3 cellular contexts compared by ENCODE assay signal in the genomic region with DNA sequence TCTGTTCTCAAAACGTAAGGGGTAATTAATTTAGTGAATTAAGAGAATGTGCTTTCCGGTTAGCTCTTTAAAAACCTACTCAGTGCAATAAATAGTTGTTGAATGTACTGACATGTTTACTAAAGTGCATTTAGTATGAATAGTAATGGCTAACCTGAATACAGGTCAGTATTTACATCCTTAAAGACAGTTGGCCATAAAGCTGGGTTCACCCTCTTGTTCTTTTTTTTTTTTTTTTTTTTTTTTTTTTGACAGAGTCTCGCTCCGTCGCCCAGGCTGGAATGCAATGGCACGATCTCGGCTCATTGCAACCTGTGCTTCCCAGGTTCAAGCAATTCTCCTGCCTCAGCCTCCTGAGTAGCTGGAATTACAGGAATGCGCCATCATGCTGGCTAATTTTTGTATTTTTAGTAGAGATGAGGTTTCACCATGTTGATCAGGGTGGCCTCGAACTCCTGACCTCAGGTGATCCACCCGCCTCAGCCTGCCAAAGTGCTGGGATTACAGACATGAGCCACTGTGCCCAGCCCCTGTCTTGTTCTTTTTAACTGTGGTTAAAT. TPM values are rescaled to one million over a fixed set of nuclear protein-coding genes. Genes with fewer than 3 reads are reported as not detected.
"Had no signal": no experiment of that assay in that cellular context is flagged by ENCODE, and none has a peak within 500 bp of the region (broad histone marks: within the 10 kb centered on the region; RNA-seq: fewer than 3 reads in every experiment).

No MANE protein-coding gene starts in this region.

RNA-seq across cellular contexts. Expression of gene HEY2, which starts 55.5 kb away (rescaled TPM):
- total RNA-seq: IMR-90, MCF 10A, PC-9 had no signal
- polyA plus RNA-seq: IMR-90 had no signal
